In the genomic region with DNA sequence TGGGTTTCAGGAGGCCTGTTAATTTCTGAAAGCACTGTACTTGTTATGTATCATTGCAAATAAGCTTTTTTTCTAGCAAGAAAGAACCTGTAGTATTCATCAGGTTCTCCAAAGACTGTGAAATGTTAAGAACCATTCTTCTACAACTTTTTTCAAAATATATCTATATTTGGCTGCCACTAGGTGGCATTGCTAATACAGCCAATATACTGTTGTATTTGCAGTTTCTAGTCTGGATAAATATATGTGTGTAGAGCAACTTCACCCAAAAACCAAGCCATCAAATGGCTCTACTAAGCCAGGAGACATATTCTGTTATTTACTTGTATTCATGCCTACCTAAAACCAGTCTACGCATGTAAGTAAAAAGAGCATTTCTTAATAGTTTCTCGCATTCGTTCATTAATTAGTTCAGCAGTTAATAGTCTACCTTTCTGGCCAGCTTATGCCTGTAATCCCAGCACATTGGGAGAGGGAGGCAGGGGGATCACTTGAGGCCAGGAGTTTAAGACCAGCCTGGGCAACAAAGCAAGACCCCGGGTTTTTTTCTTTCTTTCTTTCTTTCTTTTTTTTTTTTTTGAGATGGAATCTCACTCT, we compare ENCODE assay signal across 8 cellular contexts. TPM values are rescaled to one million over a fixed set of nuclear protein-coding genes. Genes with fewer than 3 reads are reported as not detected.
A peak's percentile ranks its signal among the peaks of the same experiment; 100 is the strongest.
DNase-seq lines count a peak whose midpoint lies in the region; ATAC-seq, FAIRE-seq and TF ChIP-seq lines count a peak whose summit lies in the region.

No MANE protein-coding gene starts in this region.

- H2BK5ac ChIP-seq in H1 (ENCODE audit: low read depth, low read length): no peak overlapping the region

- H3K4me3 ChIP-seq in PC-9: no peak overlapping the region
- no peak overlapping the region for H3K4me3 ChIP-seq in H1 (ENCODE audit: extremely low read depth in 1 of 4, insufficient read depth in 2 of 4, low read depth in 3 of 4, low read length in 4 of 4)

- H2AFZ ChIP-seq in PC-9 (no peak overlapping the region), H1 (ENCODE audit: low read length) (no peak overlapping the region)

- H3K23ac ChIP-seq in H1 (ENCODE audit: insufficient read length): no peak overlapping the region

- WGBS in H1 (ENCODE audit: extremely low coverage in 1 of 2, insufficient coverage in 1 of 2, insufficient read length in 1 of 2, insufficient replicate concordance in 2 of 2, low coverage in 1 of 2, low lambda C conversion rate in 2 of 2, missing lambda C conversion rate in 1 of 2), 2 experiments: 85% methylated on average over 3 of the region's 4 CpGs; no CpG with 5 or more reads in 1 of the 2 experiments

- no peaks in the 10 kb centered on the region for H3K36me3 Mint-ChIP-seq in natural killer cell

- H2BK12ac ChIP-seq in H1 (ENCODE audit: low read depth, low read length): no peak overlapping the region

- no peaks in the 10 kb centered on the region for H3K9me3 ChIP-seq in PC-9 (ENCODE audit: insufficient read depth, low read depth)
- peaks cover 0 to 3% of the 10 kb centered on the region in 2 experiments; a peak in 3 of 4 replicates for H3K9me3 ChIP-seq in H1 (ENCODE audit: insufficient read depth in 2 of 2, low read depth in 1 of 2, low read length in 1 of 2)

- no peaks in the 10 kb centered on the region for H3K27me3 Mint-ChIP-seq in natural killer cell (ENCODE audit: low read depth in 2 of 2)

- H3K4me3 Mint-ChIP-seq in natural killer cell: no peak overlapping the region

- no peak overlapping the region for H3K4me2 ChIP-seq in PC-9
- no peak overlapping the region for H3K4me2 ChIP-seq in H1 (ENCODE audit: insufficient read depth in 1 of 2, low read depth in 2 of 2, low read length in 2 of 2)

- H2BK120ac ChIP-seq in H1 (replicated peaks; ENCODE audit: low read depth, low read length): no peak overlapping the region

- no TSS peak for BruUV-seq in PC-9 (replicated peaks; lab: Mats Ljungman, UMichigan)

- no peak for ATAC-seq in natural killer cell

- H4K5ac ChIP-seq in H1 (ENCODE audit: insufficient read length, low read depth, low read length): no peak overlapping the region

- H3K27me3 ChIP-seq in PC-9 (ENCODE audit: insufficient read depth, low read depth): no peaks in the 10 kb centered on the region
- H3K27me3 ChIP-seq in H1 (replicated peaks in 1 of 4; ENCODE audit: control insufficient read depth in 3 of 4, extremely low read depth in 1 of 4, insufficient read depth in 3 of 4, low read length in 3 of 4): no peaks in the 10 kb centered on the region

- H3K4me1 ChIP-seq in PC-9 (replicated peaks; ENCODE audit: insufficient read depth) (peaks cover 3% of the 10 kb centered on the region; the same call in 1 of the 2 replicates), H1 (replicated peaks in 1 of 4; ENCODE audit: control insufficient read depth in 3 of 4, insufficient read depth in 4 of 4, low read length in 3 of 4) (no peaks in the 10 kb centered on the region)

- no peaks in the 10 kb centered on the region; the same call in 1 of the 2 replicates for H3K79me2 ChIP-seq in PC-9 (ENCODE audit: low read depth)
- H3K79me2 ChIP-seq in H1 (ENCODE audit: control insufficient read depth in 1 of 2, insufficient read depth in 2 of 2, low read length in 2 of 2): no peaks in the 10 kb centered on the region

- no peaks in the 10 kb centered on the region for H4K20me1 ChIP-seq in PC-9 (ENCODE audit: insufficient read depth)
- H4K20me1 ChIP-seq in H1 (replicated peaks in 1 of 2; ENCODE audit: control insufficient read depth in 1 of 2, insufficient read depth in 2 of 2, low read length in 2 of 2): no peaks in the 10 kb centered on the region

- H2AK5ac ChIP-seq in H1 (ENCODE audit: low read depth, low read length): no peak overlapping the region

- no peak overlapping the region for H3K18ac ChIP-seq in H1 (ENCODE audit: extremely low read depth, low read length)

- H3K36me3 ChIP-seq in PC-9 (ENCODE audit: low read depth): peaks cover 10% of the 10 kb centered on the region; the same call in 1 of the 2 replicates
- peaks cover 0 to 4% (median 2%) of the 10 kb centered on the region in 4 experiments; a peak in 3 of 8 replicates for H3K36me3 ChIP-seq in H1 (ENCODE audit: control insufficient read depth in 2 of 4, insufficient read depth in 4 of 4, low read length in 3 of 4)

- no peak for TF ChIP-seq POLR2A in H1 (IDR thresholded peaks at IDR 0.05; ENCODE audit: control extremely low read depth in 1 of 2, low read depth in 2 of 2, low read length in 2 of 2)

- no peak overlapping the region for H3K14ac ChIP-seq in H1 (ENCODE audit: insufficient read length)

- H2BK20ac ChIP-seq in H1 (ENCODE audit: low read length): no peak overlapping the region

- intact Hi-C loops in PC-9 (cut with micrococcal nuclease; ENCODE audit: unreplicated experiment): no loop called here
- intact Hi-C loops in natural killer cell (cut with micrococcal nuclease): no loop called here

- no peak overlapping the region for H3K9ac ChIP-seq in H1 (replicated peaks in 1 of 4; ENCODE audit: extremely low read depth in 1 of 4, low read depth in 3 of 4, low read length in 3 of 4)

- H3K27ac ChIP-seq in PC-9 (peak overlapping the region; percentile 30; the same call in 1 of the 2 replicates), H1 (ENCODE audit: low read depth, low read length) (no peak overlapping the region)

- H3K4me1 Mint-ChIP-seq in natural killer cell: no peaks in the 10 kb centered on the region

- H3K56ac ChIP-seq in H1 (replicated peaks; ENCODE audit: insufficient read length, low read depth, low read length): no peak overlapping the region

- TF ChIP-seq RAD21 in H1 (IDR thresholded peaks at IDR 0.05 in 1 of 2, conservative IDR thresholded peaks at IDR 0.05 in 1 of 2; ENCODE audit: low read depth in 2 of 2, low read length in 2 of 2): peak; percentile 59 to 67

- no peak overlapping the region for H4K8ac ChIP-seq in H1 (ENCODE audit: extremely low read depth, insufficient read depth, low read length)

- DNase-seq in CD1c-positive myeloid dendritic cell (ENCODE audit: extremely low spot score) (peak; percentile 69), H4 (ENCODE audit: low spot score) (peak; percentile 66), PC-9 (peak in 1 of 2 experiments; percentile 53), H1 (ENCODE audit: low read depth in 1 of 2, low spot score in 2 of 2) (no peak), natural killer cell (no peak), mesenteric fat pad (ENCODE audit: low spot score) (no peak), SKM-1 (lab: John Stamatoyannopoulos, UW; ENCODE audit: unreplicated experiment) (no peak)
- DNase-seq in stimulated activated CD8-positive, alpha-beta memory T cell treated with anti-CD3 and anti-CD28 coated beads, Interleukin-4, amount 100 ng/mL, for 48 hours: no peak

- H3K27ac Mint-ChIP-seq in natural killer cell: no peak overlapping the region

- H3K4ac ChIP-seq in H1 (replicated peaks; ENCODE audit: insufficient read length, low read depth, low read length): no peak overlapping the region

- TF ChIP-seq EP300 in H1 (IDR thresholded peaks at IDR 0.05; ENCODE audit: borderline replicate concordance in 1 of 2, low read depth in 2 of 2, low read length in 2 of 2): no peak

- no peaks in the 10 kb centered on the region for H3K23me2 ChIP-seq in H1 (ENCODE audit: low read depth, low read length)

- H3K9me2 ChIP-seq in PC-9 (ENCODE audit: insufficient read depth): no peaks in the 10 kb centered on the region

- H2BK15ac ChIP-seq in H1 (ENCODE audit: low read length): no peak overlapping the region

- H3F3A ChIP-seq in PC-9 (ENCODE audit: insufficient read depth, low read depth): peaks cover 26% of the 10 kb centered on the region

- POLR2A ChIA-PET in PC-9 (lab: Charles Lee; ENCODE audit: unreplicated experiment) (no interaction called here), H1 (lab: Charles Lee; ENCODE audit: partially characterized antibody) (interaction anchor here (1.2 to 1.5 kb wide), 3 partner anchors 11 to 99 kb away, joined by 3 to 4 read pairs (median 4); no protein-coding TSS in a partner anchor)

- FAIRE-seq in H1 (lab: Jason Lieb, UNC): no peak

- no peaks in the 10 kb centered on the region for H3K79me1 ChIP-seq in H1 (ENCODE audit: low read depth, low read length)

- H4K91ac ChIP-seq in H1 (replicated peaks; ENCODE audit: insufficient read length, low read length): no peak overlapping the region

- TF ChIP-seq CTCF in PC-9 (conservative IDR thresholded peaks at IDR 0.05) (peak; percentile 90), H1 (IDR thresholded peaks at IDR 0.05; ENCODE audit: control extremely low read depth in 1 of 3, insufficient read depth in 1 of 3, low read depth in 1 of 3, low read length in 3 of 3) (peak in 2 of 3 experiments; percentile 28 to 47; a peak in 2 of 4 replicates), natural killer cell (IDR thresholded peaks at IDR 0.05) (peak; percentile 46)

- CTCF ChIA-PET in PC-9 (lab: Charles Lee) (interaction anchor here (0.7 to 1.6 kb wide), 4 partner anchors 110 to 328 kb away, joined by 3 to 8 read pairs (median 4); no protein-coding TSS in a partner anchor), H1 (lab: Charles Lee; ENCODE audit: partially characterized antibody) (interaction anchor here (0.6 to 2.4 kb wide), 12 partner anchors 9 to 145 kb away, joined by 3 to 10 read pairs (median 3); no protein-coding TSS in a partner anchor)

- no peaks in the 10 kb centered on the region for H3K9me3 Mint-ChIP-seq in natural killer cell

RNA-seq across cellular contexts. Expression of gene VMP1, which starts 39.5 kb away (rescaled TPM):
- 224 and 239 TPM in 2 replicates for total RNA-seq in H4 (2014; rRNA removed; shearing (Covaris generic))
- total RNA-seq in PC-9 (2021) (222 and 236 TPM in 2 replicates), natural killer cell (100 to 1,000 TPM; 136 to 175 (median 162) TPM), mesenteric fat pad (417 TPM)
- 92.6 and 92.7 TPM in 2 replicates for total RNA-seq in H1 (2021; fragmentation: NEBNext Ultra II Directional; extraction: Animal tissue kit (Norgen Biotek cat#: 25700))
- polyA plus RNA-seq in H1 (2011; rRNA removed): 28.1 and 45.0 TPM in 2 replicates
- 44.4 TPM for polyA plus RNA-seq in H1 (2011; cell fraction: cytosol; rRNA removed)
- 31.9 TPM for polyA plus RNA-seq in H1 (2011; cell fraction: nucleus; rRNA removed)
- 49.1 to 67.3 TPM (median 56.1 TPM) in 4 replicates for polyA plus RNA-seq in H1 (2012, experiment 1 of 2)
- polyA plus RNA-seq in H1 (2012, experiment 2 of 2): 15.1 TPM
- polyA plus RNA-seq in H1 (2013, experiment 1 of 2): 87.8 TPM
- 96.9 TPM for polyA plus RNA-seq in H1 (2013, experiment 2 of 2)
- polyA minus RNA-seq in H1 (2011; rRNA and poly(A)+ RNA removed): 97.5 and 109 TPM in 2 replicates
- 58.4 TPM for polyA minus RNA-seq in H1 (2011; cell fraction: cytosol; rRNA and poly(A)+ RNA removed)
- 242 TPM for polyA minus RNA-seq in H1 (2011; cell fraction: nucleus; rRNA and poly(A)+ RNA removed)

RNA-seq across cellular contexts. Expression of gene PTRH2, which starts 39.7 kb away (rescaled TPM):
- total RNA-seq in H4 (2014; rRNA removed; shearing (Covaris generic)): 39.9 and 52.3 TPM in 2 replicates
- total RNA-seq in PC-9 (2021) (23.3 and 25.9 TPM in 2 replicates), natural killer cell (10 to 100 TPM in 1 of 3 donors, 1 to 10 TPM in 2; 5.9 to 10.5 (median 6.6) TPM), mesenteric fat pad (29.1 TPM)
- total RNA-seq in H1 (2021; fragmentation: NEBNext Ultra II Directional; extraction: Animal tissue kit (Norgen Biotek cat#: 25700)): 36.5 and 39.4 TPM in 2 replicates
- 23.9 and 43.2 TPM in 2 replicates for polyA plus RNA-seq in H1 (2011; rRNA removed)
- polyA plus RNA-seq in H1 (2011; cell fraction: cytosol; rRNA removed): 53.2 TPM
- polyA plus RNA-seq in H1 (2011; cell fraction: nucleus; rRNA removed): 22.9 TPM
- polyA plus RNA-seq in H1 (2012, experiment 1 of 2): 47.3 to 54.8 TPM (median 51.6 TPM) in 4 replicates
- 9.0 TPM for polyA plus RNA-seq in H1 (2012, experiment 2 of 2)
- 51.8 TPM for polyA plus RNA-seq in H1 (2013, experiment 1 of 2)
- 61.4 TPM for polyA plus RNA-seq in H1 (2013, experiment 2 of 2)
- 26.7 and 30.2 TPM in 2 replicates for polyA minus RNA-seq in H1 (2011; rRNA and poly(A)+ RNA removed)
- polyA minus RNA-seq in H1 (2011; cell fraction: cytosol; rRNA and poly(A)+ RNA removed): 11.4 TPM
- 30.5 TPM for polyA minus RNA-seq in H1 (2011; cell fraction: nucleus; rRNA and poly(A)+ RNA removed)

Comparison
In these comparisons a context has a peak if more than half of its experiments do, and no peak if none do; other contexts are left out.
1. DNase-seq: peak in CD1c-positive myeloid dendritic cell (single experiment) and H4 (single experiment); none in H1 (0 of 2), natural killer cell (single experiment), stimulated activated CD8-positive, alpha-beta memory T cell treated with anti-CD3 and anti-CD28 coated beads, Interleukin-4, amount 100 ng/mL, for 48 hours (single experiment), mesenteric fat pad (single experiment) and SKM-1 (single experiment).
2. CTCF ChIP-seq: peak in every context shown above with its lines; median percentile 90 in PC-9; 46 in natural killer cell; 38 in H1.